8 cellular contexts compared by ENCODE assay signal in the genomic region with DNA sequence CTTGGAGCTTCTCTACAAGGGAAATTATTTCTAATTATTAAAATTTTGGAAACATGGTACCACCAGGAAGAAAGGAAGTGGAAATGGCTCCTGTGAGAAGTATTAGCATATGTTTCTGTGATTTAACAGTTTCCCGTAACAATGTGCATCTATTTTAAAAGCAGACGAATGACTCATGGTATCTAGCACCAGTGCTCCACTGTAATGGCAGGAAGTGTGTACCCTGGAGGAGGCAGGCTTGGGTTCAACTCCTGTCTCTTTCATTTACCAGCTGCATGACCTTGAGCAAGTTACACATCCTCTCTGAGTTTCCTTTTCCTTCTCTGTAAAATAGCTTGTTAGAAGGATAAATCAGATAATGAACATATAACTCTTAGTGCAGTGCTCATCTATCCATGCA. TPM values are rescaled to one million over a fixed set of nuclear protein-coding genes. Genes with fewer than 3 reads are reported as not detected.
DNase-seq lines count a peak whose midpoint lies in the region; ATAC-seq and TF ChIP-seq lines count a peak whose summit lies in the region.

No MANE protein-coding gene starts in this region.

- H3K27me3 Mint-ChIP-seq in activated T-helper 17 cell treated with anti-CD3 and anti-CD28 coated beads, Interleukin-2, amount 50 U/mL, for 72 hours: no peaks in the 10 kb centered on the region

- peak; percentile 82 for DNase-seq in EL
- peak; percentile 89 for DNase-seq in LHCN-M2 (ENCODE audit: low read depth)
- DNase-seq in kidney epithelial cell (ENCODE audit: low read depth): peak; percentile 45
- no peak for DNase-seq in NCI-H146 treated with DMSO at 0.1 percent for 48 hours (lab: John Stamatoyannopoulos, UW; ENCODE audit: unreplicated experiment)
- no peak for DNase-seq in NCI-H1048 (lab: John Stamatoyannopoulos, UW)

- H3K4me3 ChIP-seq in kidney epithelial cell (ENCODE audit: low read depth, low read length): no peak overlapping the region

- H3K36me3 ChIP-seq in kidney epithelial cell (ENCODE audit: control insufficient read depth, insufficient read depth, low read length): no peaks in the 10 kb centered on the region

- no peaks in the 10 kb centered on the region for H3K9me3 Mint-ChIP-seq in activated T-helper 17 cell treated with anti-CD3 and anti-CD28 coated beads, Interleukin-2, amount 50 U/mL, for 72 hours

- peaks cover 17% of the 10 kb centered on the region for H3K4me1 Mint-ChIP-seq in activated T-helper 17 cell treated with anti-CD3 and anti-CD28 coated beads, Interleukin-2, amount 50 U/mL, for 72 hours

- no peak overlapping the region for H3K27ac Mint-ChIP-seq in activated T-helper 17 cell treated with anti-CD3 and anti-CD28 coated beads, Interleukin-2, amount 50 U/mL, for 72 hours

- no peaks in the 10 kb centered on the region for H3K27me3 ChIP-seq in kidney epithelial cell (ENCODE audit: control insufficient read depth, insufficient read depth, low read length)

- peak; percentile 56 for ATAC-seq in activated T-helper 17 cell treated with anti-CD3 and anti-CD28 coated beads, Interleukin-2, amount 50 U/mL, for 72 hours (replicated peaks)
- ATAC-seq in GM18498 (IDR thresholded peaks at IDR 0.05; ENCODE audit: unreplicated experiment) (no peak), HG02759 (IDR thresholded peaks at IDR 0.05; ENCODE audit: unreplicated experiment) (no peak)

- H3K36me3 Mint-ChIP-seq in activated T-helper 17 cell treated with anti-CD3 and anti-CD28 coated beads, Interleukin-2, amount 50 U/mL, for 72 hours (ENCODE audit: low read depth): no peaks in the 10 kb centered on the region

- TF ChIP-seq CTCF in kidney epithelial cell (IDR thresholded peaks at IDR 0.05; ENCODE audit: insufficient read depth, low read length, poor library complexity, severe bottlenecking): no peak

- H3K4me3 Mint-ChIP-seq in activated T-helper 17 cell treated with anti-CD3 and anti-CD28 coated beads, Interleukin-2, amount 50 U/mL, for 72 hours: no peak overlapping the region

RNA-seq across cellular contexts. Expression of a gene that starts 41.0 kb away (rescaled TPM):
- total RNA-seq in LHCN-M2 (2014; rRNA removed) (13.5 and 36.2 TPM in 2 replicates), kidney epithelial cell (4.9 TPM in 2 replicates)
- polyA plus RNA-seq in LHCN-M2 (2012): 14.3 TPM
- not detected for total RNA-seq in activated T-helper 17 cell treated with anti-CD3 and anti-CD28 coated beads, Interleukin-2, amount 50 U/mL, for 72 hours

Comparison
In these comparisons a context has a peak if more than half of its experiments do, and no peak if none do; other contexts are left out.
1. DNase-seq: peak in EL (single experiment), LHCN-M2 (single experiment) and kidney epithelial cell (single experiment); none in NCI-H146 treated with DMSO at 0.1 percent for 48 hours (single experiment) and NCI-H1048 (single experiment).